ENCODE assay signal across 9 cellular contexts in genomic region chr2:233100192-233100998, GRCh38. TPM values are rescaled to one million over a fixed set of nuclear protein-coding genes. Genes with fewer than 3 reads are reported as not detected.
A peak's percentile ranks its signal among the peaks of the same experiment; 100 is the strongest.
DNase-seq lines count a peak whose midpoint lies in the region; ATAC-seq and TF ChIP-seq lines count a peak whose summit lies in the region.
"Had no signal": no experiment of that assay in that cellular context is flagged by ENCODE, and none has a peak within 500 bp of the region (broad histone marks: within the 10 kb centered on the region; RNA-seq: fewer than 3 reads in every experiment).

No MANE protein-coding gene starts in this region.

- H3K9me3 Mint-ChIP-seq in activated CD8-positive, alpha-beta T cell treated with anti-CD3 and anti-CD28 coated beads for 36 hours = no peaks in the 10 kb centered on the region

- no peak overlapping the region for H4K12ac ChIP-seq in trophoblast cell (ENCODE audit: low read depth, low read length)

- H3K4me2 ChIP-seq in trophoblast cell (ENCODE audit: low read length) = no peak overlapping the region

- H4K91ac ChIP-seq in trophoblast cell (ENCODE audit: low read depth, low read length) = no peak overlapping the region

- H2BK120ac ChIP-seq in trophoblast cell (ENCODE audit: insufficient read depth, low read length, poor library complexity) = no peak overlapping the region

- peaks cover 61% of the 10 kb centered on the region for H3K4me1 Mint-ChIP-seq in activated CD8-positive, alpha-beta T cell treated with anti-CD3 and anti-CD28 coated beads for 36 hours (ENCODE audit: low read depth)

- no peak overlapping the region for H3K18ac ChIP-seq in trophoblast cell (ENCODE audit: low read length)

- H2BK12ac ChIP-seq in trophoblast cell (ENCODE audit: low read length) = no peak overlapping the region

- H3K27ac ChIP-seq in trophoblast cell (ENCODE audit: low read depth, low read length) (no peak overlapping the region), tibial artery (no peak overlapping the region)
- H3K27ac ChIP-seq: SJSA1 had no signal

- H2AK5ac ChIP-seq in trophoblast cell (ENCODE audit: low read length) = no peak overlapping the region

- CTCF ChIA-PET in activated CD8-positive, alpha-beta T cell treated with anti-CD3 and anti-CD28 coated beads for 36 hours (lab: Charles Lee) = interaction anchor here (0.8 to 4.9 kb wide), 11 partner anchors 15 to 156 kb away, joined by 3 to 25 read pairs (median 6); partner anchors contain the start of gene INPP5D

- intact Hi-C loops in activated CD8-positive, alpha-beta T cell treated with anti-CD3 and anti-CD28 coated beads for 36 hours (cut with micrococcal nuclease) = loop anchor here (5.0 kb wide), 1 partner anchor 38 kb away; the partner anchor contains the start of gene INPP5D
- intact Hi-C loops in tibial artery (cut with DNase I; ENCODE audit: low total_unique reads) = no loop called here

- no CpG with 5 or more reads among the region's 17 CpGs for WGBS in trophoblast cell (ENCODE audit: extremely low coverage, insufficient coverage, insufficient read length)

- H3K9me3 ChIP-seq in trophoblast cell (ENCODE audit: insufficient read depth, low read depth, low read length) (no peaks in the 10 kb centered on the region), tibial artery (no peaks in the 10 kb centered on the region)
- H3K9me3 ChIP-seq: SJSA1 had no signal

- peaks cover 31% of the 10 kb centered on the region for H3K36me3 Mint-ChIP-seq in activated CD8-positive, alpha-beta T cell treated with anti-CD3 and anti-CD28 coated beads for 36 hours (ENCODE audit: low read depth)

- peak; percentile 86 for ATAC-seq in GM19395 (IDR thresholded peaks at IDR 0.05; ENCODE audit: unreplicated experiment)
- ATAC-seq in HG03139 (IDR thresholded peaks at IDR 0.05; ENCODE audit: unreplicated experiment) = peak; percentile 77
- ATAC-seq in activated CD8-positive, alpha-beta T cell treated with anti-CD3 and anti-CD28 coated beads for 36 hours = peak; percentile 87

- H3K23ac ChIP-seq in trophoblast cell (ENCODE audit: low read length) = peak overlapping the region; percentile 30

- POLR2A ChIA-PET in activated CD8-positive, alpha-beta T cell treated with anti-CD3 and anti-CD28 coated beads for 36 hours (lab: Charles Lee) = interaction anchor here (1.0 to 4.8 kb wide), 11 partner anchors 8 to 40 kb away, joined by 3 to 51 read pairs (median 4); partner anchors contain the start of gene INPP5D

- no peak overlapping the region for H4K8ac ChIP-seq in trophoblast cell (ENCODE audit: low read depth, low read length)

- H3K27me3 ChIP-seq in trophoblast cell (ENCODE audit: insufficient read depth, low read length) (no peaks in the 10 kb centered on the region), tibial artery (peaks cover 0 to 3% of the 10 kb centered on the region in 2 donors)
- H3K27me3 ChIP-seq: SJSA1 had no signal

- H2AFZ ChIP-seq in trophoblast cell (ENCODE audit: insufficient read depth, low read length, poor library complexity) = no peak overlapping the region

- H2BK5ac ChIP-seq in trophoblast cell (ENCODE audit: low read depth, low read length, poor library complexity) = no peak overlapping the region

- peak overlapping the region; percentile 41 for H3K4me3 Mint-ChIP-seq in activated CD8-positive, alpha-beta T cell treated with anti-CD3 and anti-CD28 coated beads for 36 hours

- peak; percentile 94 for DNase-seq in activated CD8-positive, alpha-beta T cell treated with anti-CD3 and anti-CD28 coated beads for 36 hours
- DNase-seq in trophoblast cell = no peak
- no peak for DNase-seq in tibial artery
- DNase-seq in NCI-H146 (lab: John Stamatoyannopoulos, UW) = no peak
- DNase-seq in COLO829 (ENCODE audit: low spot score) = no peak
- DNase-seq in GM03348 (ENCODE audit: low spot score) = no peak

- H3K4me3 ChIP-seq in trophoblast cell (ENCODE audit: low read depth, low read length) = no peak overlapping the region
- no peak overlapping the region for H3K4me3 ChIP-seq in tibial artery
- H3K4me3 ChIP-seq: SJSA1 had no signal

- TF ChIP-seq CTCF in activated CD8-positive, alpha-beta T cell treated with anti-CD3 and anti-CD28 coated beads for 36 hours (IDR thresholded peaks at IDR 0.05) = no peak
- TF ChIP-seq CTCF in tibial artery (IDR thresholded peaks at IDR 0.05) = no peak

- H3K9ac ChIP-seq in trophoblast cell (ENCODE audit: low read length) = peak overlapping the region; percentile 51

- H3K27me3 Mint-ChIP-seq in activated CD8-positive, alpha-beta T cell treated with anti-CD3 and anti-CD28 coated beads for 36 hours = no peaks in the 10 kb centered on the region

- no peaks in the 10 kb centered on the region for H3K79me1 ChIP-seq in trophoblast cell (ENCODE audit: low read length)

- H3K4me1 ChIP-seq in trophoblast cell (ENCODE audit: control insufficient read depth in 1 of 2, insufficient read depth in 2 of 2, low read length in 2 of 2) (no peaks in the 10 kb centered on the region), tibial artery (no peaks in the 10 kb centered on the region)
- H3K4me1 ChIP-seq: SJSA1 had no signal

- H3K36me3 ChIP-seq in trophoblast cell (ENCODE audit: control insufficient read depth in 1 of 2, insufficient read depth in 2 of 2, low read length in 2 of 2) = no peaks in the 10 kb centered on the region
- H3K36me3 ChIP-seq in tibial artery = no peaks in the 10 kb centered on the region
- H3K36me3 ChIP-seq: SJSA1 had no signal

- H3K4ac ChIP-seq in trophoblast cell (ENCODE audit: low read depth, low read length) = no peak overlapping the region

- no peak overlapping the region for H3K14ac ChIP-seq in trophoblast cell (ENCODE audit: low read length)

- H3K27ac Mint-ChIP-seq in activated CD8-positive, alpha-beta T cell treated with anti-CD3 and anti-CD28 coated beads for 36 hours = peak overlapping the region; percentile 84

- H3K79me2 ChIP-seq in trophoblast cell (ENCODE audit: control insufficient read depth, insufficient read depth, low read length, poor library complexity) = no peaks in the 10 kb centered on the region

RNA-seq across cellular contexts. Expression of gene INPP5D, which starts 40.3 kb away (rescaled TPM):
- total RNA-seq in activated CD8-positive, alpha-beta T cell treated with anti-CD3 and anti-CD28 coated beads for 36 hours = 10 to 100 TPM; 38.6 to 40.2 TPM
- 6.1 and 6.2 TPM in 2 replicates for polyA plus RNA-seq in trophoblast cell (2013)
